ENCODE assay signal across 1 cellular context in the genomic region with DNA sequence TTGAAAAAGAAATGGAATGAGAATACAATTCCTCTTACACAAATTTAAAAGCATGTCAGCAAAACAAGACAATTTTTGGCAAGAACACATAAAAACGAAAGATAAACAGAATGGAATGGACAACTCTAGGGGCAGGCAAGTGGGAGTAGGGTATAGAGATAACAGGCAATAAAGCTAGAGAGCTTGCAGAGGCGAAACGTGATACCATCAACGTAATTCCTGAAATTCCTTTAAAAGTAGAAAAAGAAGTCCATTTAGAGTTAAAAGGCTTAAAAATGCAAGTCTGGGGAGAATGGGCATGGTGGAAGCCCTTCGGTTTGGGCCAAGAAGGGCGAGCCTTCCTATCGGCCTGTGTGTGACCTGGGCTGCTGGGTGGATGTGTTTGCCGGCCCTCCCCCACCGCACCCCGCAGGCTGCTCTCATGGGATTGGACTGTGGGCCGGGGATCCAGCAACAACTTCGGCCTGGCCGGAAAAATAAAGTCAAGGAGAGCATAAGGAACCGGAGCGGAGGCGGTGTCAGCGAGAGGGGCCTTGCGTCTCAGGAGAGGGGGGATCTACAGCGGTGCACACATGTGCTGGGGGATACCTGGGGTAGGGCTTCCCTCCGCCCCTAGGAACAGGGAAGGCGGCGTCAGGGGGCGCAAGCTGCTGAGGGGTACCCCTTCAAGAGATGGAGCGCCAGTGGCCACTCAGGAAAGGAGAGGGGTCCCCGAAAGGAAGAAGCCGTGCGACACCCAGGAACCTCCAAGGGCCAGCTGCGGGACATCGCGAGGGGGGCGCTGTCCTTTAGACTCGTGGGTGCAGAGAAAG.
TF ChIP-seq lines count a peak whose summit lies in the region.

No MANE protein-coding gene starts in this region.

TF ChIP-seq in HepG2, 621 proteins besides CTCF, POLR2A, EP300 and RAD21:
- no peak for TF ChIP-seq ZNF292 (CRISPR knock-in tag; IDR thresholded peaks at IDR 0.05; ENCODE audit: borderline replicate concordance, low read depth)
- TF ChIP-seq MAFF (IDR thresholded peaks at IDR 0.05; ENCODE audit: low read depth, low read length), result peak; percentile 64; the same call in 1 of the 2 replicates
- TF ChIP-seq TSC22D2 (CRISPR knock-in tag; IDR thresholded peaks at IDR 0.05; ENCODE audit: borderline replicate concordance), result no peak
- TF ChIP-seq DR1 (CRISPR knock-in tag; IDR thresholded peaks at IDR 0.05), result 0 out of 2 replicates have a peak, but pooled peaks have one; percentile 24
- peak; percentile 52 to 72; a peak in 3 of 4 replicates for TF ChIP-seq MAFK (conservative IDR thresholded peaks at IDR 0.05 in 1 of 2, IDR thresholded peaks at IDR 0.05 in 1 of 2; ENCODE audit: low read length in 2 of 2)
- TF ChIP-seq ZFY (CRISPR knock-in tag; IDR thresholded peaks at IDR 0.05), result 0 out of 2 replicates have a peak, but pooled peaks have one; percentile 23
- TF ChIP-seq, protein P1, sequence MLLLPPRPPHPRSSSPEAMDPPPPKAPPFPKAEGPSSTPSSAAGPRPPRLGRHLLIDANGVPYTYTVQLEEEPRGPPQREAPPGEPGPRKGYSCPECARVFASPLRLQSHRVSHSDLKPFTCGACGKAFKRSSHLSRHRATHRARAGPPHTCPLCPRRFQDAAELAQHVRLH (CRISPR knock-in tag; IDR thresholded peaks at IDR 0.05; ENCODE audit: borderline replicate concordance, low read depth), result no peak
